ENCODE assay signal across 2 cellular contexts in the genomic region with DNA sequence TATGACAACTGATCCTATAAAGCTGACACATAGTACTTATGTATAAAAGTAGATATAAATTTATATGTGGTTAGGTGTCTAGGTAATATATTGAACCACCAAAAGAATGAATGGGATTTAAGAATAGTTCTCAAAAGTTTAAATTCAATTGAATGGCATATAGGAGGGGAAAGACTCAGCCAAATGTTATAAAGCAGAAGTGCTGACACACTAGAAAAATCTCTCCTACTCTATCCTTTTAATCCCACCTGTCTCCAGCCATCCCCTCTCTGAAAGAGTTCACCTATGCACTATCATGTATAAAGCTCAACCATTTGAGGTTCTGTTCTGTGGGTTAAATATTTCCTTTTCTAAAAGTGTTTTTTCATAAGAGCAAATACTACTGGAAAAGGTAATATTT.
TF ChIP-seq lines count a peak whose summit lies in the region.

No MANE protein-coding gene starts in this region.

TF ChIP-seq in HepG2, 621 proteins besides CTCF, POLR2A, EP300 and RAD21 (continued from another document):
- TF ChIP-seq MAFF (IDR thresholded peaks at IDR 0.05; ENCODE audit: low read depth, low read length) (0 out of 2 replicates have a peak, but pooled peaks have one; percentile 9), SALL1 (CRISPR knock-in tag; IDR thresholded peaks at IDR 0.05) (no peak), RBM39 (IDR thresholded peaks at IDR 0.05; ENCODE audit: low read depth, low read length, poor library complexity, severe bottlenecking) (no peak), BORCS8-MEF2B (CRISPR knock-in tag; IDR thresholded peaks at IDR 0.05) (no peak), ZNF3 (CRISPR knock-in tag; IDR thresholded peaks at IDR 0.05) (no peak), MAFK (conservative IDR thresholded peaks at IDR 0.05 in 1 of 2, IDR thresholded peaks at IDR 0.05 in 1 of 2; ENCODE audit: low read length in 2 of 2) (peak; percentile 29 to 53; a peak in 3 of 4 replicates), FOXK2 (IDR thresholded peaks at IDR 0.05) (no peak), ZSCAN21 (CRISPR knock-in tag; IDR thresholded peaks at IDR 0.05; ENCODE audit: borderline replicate concordance) (no peak), PHF21A (CRISPR knock-in tag; IDR thresholded peaks at IDR 0.05) (no peak), BHLHE40 (IDR thresholded peaks at IDR 0.05; ENCODE audit: low read length) (no peak)
- TF ChIP-seq, protein P1, sequence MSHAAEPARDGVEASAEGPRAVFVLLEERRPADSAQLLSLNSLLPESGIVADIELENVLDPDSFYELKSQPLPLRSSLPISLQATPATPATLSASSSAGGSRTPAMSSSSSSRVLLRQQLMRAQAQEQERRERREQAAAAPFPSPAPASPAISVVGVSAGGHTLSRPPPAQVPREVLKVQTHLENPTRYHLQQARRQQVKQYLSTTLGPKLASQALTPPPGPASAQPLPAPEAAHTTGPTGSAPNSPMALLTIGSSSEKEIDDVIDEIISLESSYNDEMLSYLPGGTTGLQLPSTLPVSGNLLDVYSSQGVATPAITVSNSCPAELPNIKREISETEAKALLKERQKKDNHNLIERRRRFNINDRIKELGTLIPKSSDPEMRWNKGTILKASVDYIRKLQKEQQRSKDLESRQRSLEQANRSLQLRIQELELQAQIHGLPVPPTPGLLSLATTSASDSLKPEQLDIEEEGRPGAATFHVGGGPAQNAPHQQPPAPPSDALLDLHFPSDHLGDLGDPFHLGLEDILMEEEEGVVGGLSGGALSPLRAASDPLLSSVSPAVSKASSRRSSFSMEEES (CRISPR knock-in tag; IDR thresholded peaks at IDR 0.05) = no peak
- TF ChIP-seq, protein P2, sequence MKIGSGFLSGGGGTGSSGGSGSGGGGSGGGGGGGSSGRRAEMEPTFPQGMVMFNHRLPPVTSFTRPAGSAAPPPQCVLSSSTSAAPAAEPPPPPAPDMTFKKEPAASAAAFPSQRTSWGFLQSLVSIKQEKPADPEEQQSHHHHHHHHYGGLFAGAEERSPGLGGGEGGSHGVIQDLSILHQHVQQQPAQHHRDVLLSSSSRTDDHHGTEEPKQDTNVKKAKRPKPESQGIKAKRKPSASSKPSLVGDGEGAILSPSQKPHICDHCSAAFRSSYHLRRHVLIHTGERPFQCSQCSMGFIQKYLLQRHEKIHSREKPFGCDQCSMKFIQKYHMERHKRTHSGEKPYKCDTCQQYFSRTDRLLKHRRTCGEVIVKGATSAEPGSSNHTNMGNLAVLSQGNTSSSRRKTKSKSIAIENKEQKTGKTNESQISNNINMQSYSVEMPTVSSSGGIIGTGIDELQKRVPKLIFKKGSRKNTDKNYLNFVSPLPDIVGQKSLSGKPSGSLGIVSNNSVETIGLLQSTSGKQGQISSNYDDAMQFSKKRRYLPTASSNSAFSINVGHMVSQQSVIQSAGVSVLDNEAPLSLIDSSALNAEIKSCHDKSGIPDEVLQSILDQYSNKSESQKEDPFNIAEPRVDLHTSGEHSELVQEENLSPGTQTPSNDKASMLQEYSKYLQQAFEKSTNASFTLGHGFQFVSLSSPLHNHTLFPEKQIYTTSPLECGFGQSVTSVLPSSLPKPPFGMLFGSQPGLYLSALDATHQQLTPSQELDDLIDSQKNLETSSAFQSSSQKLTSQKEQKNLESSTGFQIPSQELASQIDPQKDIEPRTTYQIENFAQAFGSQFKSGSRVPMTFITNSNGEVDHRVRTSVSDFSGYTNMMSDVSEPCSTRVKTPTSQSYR (CRISPR knock-in tag; IDR thresholded peaks at IDR 0.05; ENCODE audit: borderline replicate concordance) = no peak

TF ChIP-seq in K562, 482 proteins besides CTCF, POLR2A, EP300 and RAD21:
- TF ChIP-seq, protein P3, sequence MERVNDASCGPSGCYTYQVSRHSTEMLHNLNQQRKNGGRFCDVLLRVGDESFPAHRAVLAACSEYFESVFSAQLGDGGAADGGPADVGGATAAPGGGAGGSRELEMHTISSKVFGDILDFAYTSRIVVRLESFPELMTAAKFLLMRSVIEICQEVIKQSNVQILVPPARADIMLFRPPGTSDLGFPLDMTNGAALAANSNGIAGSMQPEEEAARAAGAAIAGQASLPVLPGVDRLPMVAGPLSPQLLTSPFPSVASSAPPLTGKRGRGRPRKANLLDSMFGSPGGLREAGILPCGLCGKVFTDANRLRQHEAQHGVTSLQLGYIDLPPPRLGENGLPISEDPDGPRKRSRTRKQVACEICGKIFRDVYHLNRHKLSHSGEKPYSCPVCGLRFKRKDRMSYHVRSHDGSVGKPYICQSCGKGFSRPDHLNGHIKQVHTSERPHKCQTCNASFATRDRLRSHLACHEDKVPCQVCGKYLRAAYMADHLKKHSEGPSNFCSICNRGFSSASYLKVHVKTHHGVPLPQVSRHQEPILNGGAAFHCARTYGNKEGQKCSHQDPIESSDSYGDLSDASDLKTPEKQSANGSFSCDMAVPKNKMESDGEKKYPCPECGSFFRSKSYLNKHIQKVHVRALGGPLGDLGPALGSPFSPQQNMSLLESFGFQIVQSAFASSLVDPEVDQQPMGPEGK (CRISPR knock-in tag; IDR thresholded peaks at IDR 0.05; ENCODE audit: borderline replicate concordance) = no peak
- TF ChIP-seq ZNF316 (IDR thresholded peaks at IDR 0.05) (peak; percentile 59), C11orf30 (IDR thresholded peaks at IDR 0.05; ENCODE audit: low read depth) (peak; percentile 20; the same call in 1 of the 2 replicates)
